In genomic region chrX:16848541-16848940, GRCh38 we compare ENCODE assay signal across 25 cellular contexts.
"Had no signal": no experiment of that assay in that cellular context is flagged by ENCODE, and none has a peak within 500 bp of the region (broad histone marks: within the 10 kb centered on the region; RNA-seq: fewer than 3 reads in every experiment).

No MANE protein-coding gene starts in this region.

- H3K27ac ChIP-seq: brain microvascular endothelial cell, stomach, suprapubic skin, transverse colon, vagina had no signal

- H3K27me3 ChIP-seq: brain microvascular endothelial cell, stomach, suprapubic skin, transverse colon, vagina had no signal

- H3K4me3 ChIP-seq: stomach, suprapubic skin, transverse colon, vagina had no signal

- H3K36me3 ChIP-seq: transverse colon had no signal

- DNase-seq: activated CD4-positive, alpha-beta T cell treated with anti-CD3 and anti-CD28 coated beads for 1 hour; activated CD4-positive, alpha-beta T cell treated with anti-CD3 and anti-CD28 coated beads, Interleukin-2, amount 50 U/mL, for 1 hour; activated CD8-positive, alpha-beta T cell treated with anti-CD3 and anti-CD28 coated beads, Interleukin-2, amount 10 ng/mL, durations not matched to agents 7 days and 5 days; activated T-cell treated with anti-CD3 and anti-CD28 coated beads, Interleukin-2, amount 50 U/mL, for 1 hour; aorta; brain microvascular endothelial cell; caudate nucleus; dermis blood vessel endothelial cell; effector CD8-positive, alpha-beta T cell; hippocampal formation; left ventricle myocardium superior; mammary epithelial cell; midbrain; natural killer cell; small intestine; stimulated activated CD4-positive, alpha-beta T cell treated with anti-CD3 and anti-CD28 coated beads, Interleukin-2, amount 100 ng/mL, for 24 hours; stomach; T-cell; transverse colon had no signal

- H3K4me1 ChIP-seq: stomach, suprapubic skin, transverse colon, vagina had no signal

- H3K9me3 Mint-ChIP-seq: activated T-helper 17 cell treated with anti-CD3 and anti-CD28 coated beads, Interleukin-2, amount 50 U/mL, for 72 hours; natural killer cell; stimulated activated memory B cell treated with anti-CD40 and anti-IgM and Interleukin-4, amounts not matched to agents 10 μg/mL and 1 μg/mL and 100 μg/mL, for 72 hours; T-cell had no signal

- ATAC-seq: activated CD8-positive, alpha-beta T cell treated with anti-CD3 and anti-CD28 coated beads, Interleukin-2, amount 10 ng/mL, durations not matched to agents 7 days and 5 days; activated T-helper 17 cell treated with anti-CD3 and anti-CD28 coated beads, Interleukin-2, amount 50 U/mL, for 72 hours; left ventricle myocardium superior; natural killer cell; sciatic nerve; stimulated activated memory B cell treated with anti-CD40 and anti-IgM and Interleukin-4, amounts not matched to agents 10 μg/mL and 1 μg/mL and 100 μg/mL, for 72 hours; T-cell had no signal

- H3K4me3 Mint-ChIP-seq: activated CD8-positive, alpha-beta T cell treated with anti-CD3 and anti-CD28 coated beads, Interleukin-2, amount 10 ng/mL, durations not matched to agents 7 days and 5 days; activated T-helper 17 cell treated with anti-CD3 and anti-CD28 coated beads, Interleukin-2, amount 50 U/mL, for 72 hours; natural killer cell; stimulated activated memory B cell treated with anti-CD40 and anti-IgM and Interleukin-4, amounts not matched to agents 10 μg/mL and 1 μg/mL and 100 μg/mL, for 72 hours; T-cell had no signal

- H3K27me3 Mint-ChIP-seq: activated T-helper 17 cell treated with anti-CD3 and anti-CD28 coated beads, Interleukin-2, amount 50 U/mL, for 72 hours; stimulated activated memory B cell treated with anti-CD40 and anti-IgM and Interleukin-4, amounts not matched to agents 10 μg/mL and 1 μg/mL and 100 μg/mL, for 72 hours; T-cell had no signal

- FAIRE-seq: small intestine, TTC549 had no signal

- H3K9me3 ChIP-seq: stomach, suprapubic skin, transverse colon, vagina had no signal

- H3K4me1 Mint-ChIP-seq: activated T-helper 17 cell treated with anti-CD3 and anti-CD28 coated beads, Interleukin-2, amount 50 U/mL, for 72 hours; natural killer cell; T-cell had no signal

- H3K27ac Mint-ChIP-seq: activated CD8-positive, alpha-beta T cell treated with anti-CD3 and anti-CD28 coated beads, Interleukin-2, amount 10 ng/mL, durations not matched to agents 7 days and 5 days; activated T-helper 17 cell treated with anti-CD3 and anti-CD28 coated beads, Interleukin-2, amount 50 U/mL, for 72 hours; natural killer cell; stimulated activated memory B cell treated with anti-CD40 and anti-IgM and Interleukin-4, amounts not matched to agents 10 μg/mL and 1 μg/mL and 100 μg/mL, for 72 hours; T-cell had no signal
